8 cellular contexts compared by ENCODE assay signal in the genomic region with DNA sequence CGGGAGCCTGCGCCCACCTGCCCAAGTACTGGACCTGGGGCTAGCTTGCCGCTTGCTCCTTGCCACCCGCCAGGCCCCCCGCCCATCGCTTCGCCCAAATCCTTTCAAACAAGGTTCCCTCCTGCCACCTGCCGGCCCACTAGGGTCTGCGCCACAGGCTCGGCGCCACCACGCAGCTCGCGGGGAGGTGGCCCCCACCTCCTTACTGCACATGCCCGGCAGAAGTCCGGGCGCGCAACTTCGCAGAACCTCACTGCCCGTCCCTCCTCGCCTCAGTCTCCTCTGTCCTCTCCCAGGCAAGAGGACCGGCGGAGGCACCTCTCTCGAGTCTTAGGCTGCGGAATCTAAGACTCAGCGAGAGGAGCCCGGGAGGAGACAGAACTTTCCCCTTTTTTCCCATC. TPM values are rescaled to one million over a fixed set of nuclear protein-coding genes. Genes with fewer than 3 reads are reported as not detected.
DNase-seq lines count a peak whose midpoint lies in the region; TF ChIP-seq lines count a peak whose summit lies in the region.

No MANE protein-coding gene starts in this region.

- 45 to 53% methylated on average over 27 of the region's 27 CpGs for WGBS in lower leg skin, 2 donors

- peak; percentile 23 for TF ChIP-seq CTCF in AG10803 (conservative IDR thresholded peaks at IDR 0.05; ENCODE audit: low read length)
- peak; percentile 79 for TF ChIP-seq CTCF in VCaP (conservative IDR thresholded peaks at IDR 0.05)
- no peak for TF ChIP-seq CTCF in coronary artery (IDR thresholded peaks at IDR 0.05)
- TF ChIP-seq CTCF in mesothelial cell of epicardium (IDR thresholded peaks at IDR 0.05; ENCODE audit: unreplicated experiment) = peak; percentile 32
- no peak for TF ChIP-seq CTCF in lower leg skin (IDR thresholded peaks at IDR 0.05)

- no peak for TF ChIP-seq POLR2A in lower leg skin (IDR thresholded peaks at IDR 0.05)

- in situ Hi-C loops in HAP-1 (cut with MboI; ENCODE audit: low sequenced_read_pairs) = loop anchor here (5.0 to 10.0 kb wide), 2 partner anchors 357 to 595 kb away; no protein-coding TSS in a partner anchor

- peaks cover 28% of the 10 kb centered on the region for H3K4me1 Mint-ChIP-seq in mesothelial cell of epicardium

- H3K9me3 Mint-ChIP-seq in mesothelial cell of epicardium = no peaks in the 10 kb centered on the region

- no peak for DNase-seq in AG10803 (ENCODE audit: low read depth)
- DNase-seq in HAP-1 (ENCODE audit: low spot score in 2 of 2) = peak; percentile 49 to 86
- no peak for DNase-seq in coronary artery (ENCODE audit: low spot score)
- DNase-seq in mesothelial cell of epicardium (ENCODE audit: low spot score in 2 of 2, unreplicated experiment in 2 of 2) = no peak
- DNase-seq in mucosa of gallbladder (ENCODE audit: low spot score) = no peak
- no peak for DNase-seq in DMS153 (lab: John Stamatoyannopoulos, UW)
- DNase-seq in lower leg skin (ENCODE audit: low spot score in 2 of 2) = no peak

- H3K36me3 Mint-ChIP-seq in mesothelial cell of epicardium = peaks cover 20% of the 10 kb centered on the region

- H3K27ac Mint-ChIP-seq in mesothelial cell of epicardium = no peak overlapping the region

- H3K4me3 Mint-ChIP-seq in mesothelial cell of epicardium = peak overlapping the region; percentile 51

- peaks cover 51% of the 10 kb centered on the region for H3K27me3 ChIP-seq in HAP-1 (ENCODE audit: low read depth)

- no peaks in the 10 kb centered on the region for H3K36me3 ChIP-seq in HAP-1 (replicated peaks)

- H3K27ac ChIP-seq in VCaP (no peak overlapping the region), coronary artery (no peak overlapping the region)

- H3K4me3 ChIP-seq in AG10803 (ENCODE audit: low read length) (no peak overlapping the region), HAP-1 (0 out of 2 replicates have a peak overlapping the region, but pooled peaks have one; percentile 8), coronary artery (peak overlapping the region; percentile 51), lower leg skin (ENCODE audit: low read depth, poor library complexity, severe bottlenecking) (no peak overlapping the region)

- no peaks in the 10 kb centered on the region for H3K9me3 ChIP-seq in HAP-1

- peaks cover 99% of the 10 kb centered on the region for H3K27me3 Mint-ChIP-seq in mesothelial cell of epicardium (ENCODE audit: low read depth)

- intact Hi-C loops in lower leg skin (cut with DNase I; ENCODE audit: low total_unique reads) = no loop called here

- no peaks in the 10 kb centered on the region for H3K4me1 ChIP-seq in HAP-1

RNA-seq across cellular contexts. Expression of a gene that starts 11.2 kb away (rescaled TPM):
- total RNA-seq in mesothelial cell of epicardium (5.8 to 6.3 TPM (median 5.9 TPM) in 3 replicates), mucosa of gallbladder (1.6 TPM), lower leg skin (under 1 TPM in 1 of 4 donors, not detected in 3; 0.39 TPM)

RNA-seq across cellular contexts. Expression of a gene that starts 13.0 kb away (rescaled TPM):
- total RNA-seq in mesothelial cell of epicardium = 1,218 to 1,240 TPM (median 1,226 TPM) in 3 replicates
- total RNA-seq in mucosa of gallbladder = 801 TPM
- 100 to 1,000 TPM; 335 to 473 (median 391) TPM for total RNA-seq in lower leg skin

Comparison
In these comparisons a context has a peak if more than half of its experiments do, and no peak if none do; other contexts are left out.
1. DNase-seq: peak in HAP-1 (2 of 2); none in AG10803 (single experiment), coronary artery (single experiment), mesothelial cell of epicardium (0 of 2), mucosa of gallbladder (single experiment), DMS153 (single experiment) and lower leg skin (0 of 2).
2. H3K4me3 ChIP-seq: peak in HAP-1 (single experiment) and coronary artery (single experiment); none in AG10803 (single experiment) and lower leg skin (single experiment).
3. CTCF ChIP-seq: peak in AG10803 (single experiment), VCaP (single experiment) and mesothelial cell of epicardium (single experiment); none in coronary artery (single experiment) and lower leg skin (0 of 3).